ENCODE assay signal across 1 cellular context in the genomic region with DNA sequence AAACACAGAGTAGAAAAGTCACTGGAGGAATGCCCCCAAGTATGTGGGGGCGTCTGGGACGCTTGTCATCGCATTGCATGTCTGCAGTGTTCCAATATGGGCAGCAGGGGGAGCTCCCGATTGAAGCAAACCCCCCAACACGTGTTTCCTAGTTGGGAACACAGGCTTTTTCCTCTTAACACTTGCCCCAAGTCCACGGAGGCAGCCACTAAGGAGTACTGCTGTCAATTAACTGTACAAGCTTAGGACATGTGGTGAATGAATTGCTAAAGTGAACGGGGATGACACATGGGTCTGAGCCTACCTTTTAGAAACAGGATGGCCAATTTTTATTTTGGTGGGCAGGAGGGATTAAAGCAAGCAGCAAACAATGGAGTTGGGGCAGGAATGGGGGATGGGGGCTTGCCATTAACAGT.
TF ChIP-seq lines count a peak whose summit lies in the region.

No MANE protein-coding gene starts in this region.

TF ChIP-seq in WTC11, 78 proteins besides CTCF, POLR2A, EP300 and RAD21 (continued from another document):
- TF ChIP-seq EMX1 (CRISPR knock-in tag; IDR thresholded peaks at IDR 0.05), result no peak
- TF ChIP-seq HMGA2 (CRISPR knock-in tag; IDR thresholded peaks at IDR 0.05), result no peak
- TF ChIP-seq, protein P1, sequence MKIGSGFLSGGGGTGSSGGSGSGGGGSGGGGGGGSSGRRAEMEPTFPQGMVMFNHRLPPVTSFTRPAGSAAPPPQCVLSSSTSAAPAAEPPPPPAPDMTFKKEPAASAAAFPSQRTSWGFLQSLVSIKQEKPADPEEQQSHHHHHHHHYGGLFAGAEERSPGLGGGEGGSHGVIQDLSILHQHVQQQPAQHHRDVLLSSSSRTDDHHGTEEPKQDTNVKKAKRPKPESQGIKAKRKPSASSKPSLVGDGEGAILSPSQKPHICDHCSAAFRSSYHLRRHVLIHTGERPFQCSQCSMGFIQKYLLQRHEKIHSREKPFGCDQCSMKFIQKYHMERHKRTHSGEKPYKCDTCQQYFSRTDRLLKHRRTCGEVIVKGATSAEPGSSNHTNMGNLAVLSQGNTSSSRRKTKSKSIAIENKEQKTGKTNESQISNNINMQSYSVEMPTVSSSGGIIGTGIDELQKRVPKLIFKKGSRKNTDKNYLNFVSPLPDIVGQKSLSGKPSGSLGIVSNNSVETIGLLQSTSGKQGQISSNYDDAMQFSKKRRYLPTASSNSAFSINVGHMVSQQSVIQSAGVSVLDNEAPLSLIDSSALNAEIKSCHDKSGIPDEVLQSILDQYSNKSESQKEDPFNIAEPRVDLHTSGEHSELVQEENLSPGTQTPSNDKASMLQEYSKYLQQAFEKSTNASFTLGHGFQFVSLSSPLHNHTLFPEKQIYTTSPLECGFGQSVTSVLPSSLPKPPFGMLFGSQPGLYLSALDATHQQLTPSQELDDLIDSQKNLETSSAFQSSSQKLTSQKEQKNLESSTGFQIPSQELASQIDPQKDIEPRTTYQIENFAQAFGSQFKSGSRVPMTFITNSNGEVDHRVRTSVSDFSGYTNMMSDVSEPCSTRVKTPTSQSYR (CRISPR knock-in tag; IDR thresholded peaks at IDR 0.05), result peak; percentile 67; the same call in 1 of the 2 replicates
- TF ChIP-seq, protein P2, sequence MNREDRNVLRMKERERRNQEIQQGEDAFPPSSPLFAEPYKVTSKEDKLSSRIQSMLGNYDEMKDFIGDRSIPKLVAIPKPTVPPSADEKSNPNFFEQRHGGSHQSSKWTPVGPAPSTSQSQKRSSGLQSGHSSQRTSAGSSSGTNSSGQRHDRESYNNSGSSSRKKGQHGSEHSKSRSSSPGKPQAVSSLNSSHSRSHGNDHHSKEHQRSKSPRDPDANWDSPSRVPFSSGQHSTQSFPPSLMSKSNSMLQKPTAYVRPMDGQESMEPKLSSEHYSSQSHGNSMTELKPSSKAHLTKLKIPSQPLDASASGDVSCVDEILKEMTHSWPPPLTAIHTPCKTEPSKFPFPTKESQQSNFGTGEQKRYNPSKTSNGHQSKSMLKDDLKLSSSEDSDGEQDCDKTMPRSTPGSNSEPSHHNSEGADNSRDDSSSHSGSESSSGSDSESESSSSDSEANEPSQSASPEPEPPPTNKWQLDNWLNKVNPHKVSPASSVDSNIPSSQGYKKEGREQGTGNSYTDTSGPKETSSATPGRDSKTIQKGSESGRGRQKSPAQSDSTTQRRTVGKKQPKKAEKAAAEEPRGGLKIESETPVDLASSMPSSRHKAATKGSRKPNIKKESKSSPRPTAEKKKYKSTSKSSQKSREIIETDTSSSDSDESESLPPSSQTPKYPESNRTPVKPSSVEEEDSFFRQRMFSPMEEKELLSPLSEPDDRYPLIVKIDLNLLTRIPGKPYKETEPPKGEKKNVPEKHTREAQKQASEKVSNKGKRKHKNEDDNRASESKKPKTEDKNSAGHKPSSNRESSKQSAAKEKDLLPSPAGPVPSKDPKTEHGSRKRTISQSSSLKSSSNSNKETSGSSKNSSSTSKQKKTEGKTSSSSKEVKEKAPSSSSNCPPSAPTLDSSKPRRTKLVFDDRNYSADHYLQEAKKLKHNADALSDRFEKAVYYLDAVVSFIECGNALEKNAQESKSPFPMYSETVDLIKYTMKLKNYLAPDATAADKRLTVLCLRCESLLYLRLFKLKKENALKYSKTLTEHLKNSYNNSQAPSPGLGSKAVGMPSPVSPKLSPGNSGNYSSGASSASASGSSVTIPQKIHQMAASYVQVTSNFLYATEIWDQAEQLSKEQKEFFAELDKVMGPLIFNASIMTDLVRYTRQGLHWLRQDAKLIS (CRISPR knock-in tag; IDR thresholded peaks at IDR 0.05; ENCODE audit: borderline replicate concordance), result 0 out of 2 replicates have a peak, but pooled peaks have one; percentile 46
- TF ChIP-seq, protein P3, sequence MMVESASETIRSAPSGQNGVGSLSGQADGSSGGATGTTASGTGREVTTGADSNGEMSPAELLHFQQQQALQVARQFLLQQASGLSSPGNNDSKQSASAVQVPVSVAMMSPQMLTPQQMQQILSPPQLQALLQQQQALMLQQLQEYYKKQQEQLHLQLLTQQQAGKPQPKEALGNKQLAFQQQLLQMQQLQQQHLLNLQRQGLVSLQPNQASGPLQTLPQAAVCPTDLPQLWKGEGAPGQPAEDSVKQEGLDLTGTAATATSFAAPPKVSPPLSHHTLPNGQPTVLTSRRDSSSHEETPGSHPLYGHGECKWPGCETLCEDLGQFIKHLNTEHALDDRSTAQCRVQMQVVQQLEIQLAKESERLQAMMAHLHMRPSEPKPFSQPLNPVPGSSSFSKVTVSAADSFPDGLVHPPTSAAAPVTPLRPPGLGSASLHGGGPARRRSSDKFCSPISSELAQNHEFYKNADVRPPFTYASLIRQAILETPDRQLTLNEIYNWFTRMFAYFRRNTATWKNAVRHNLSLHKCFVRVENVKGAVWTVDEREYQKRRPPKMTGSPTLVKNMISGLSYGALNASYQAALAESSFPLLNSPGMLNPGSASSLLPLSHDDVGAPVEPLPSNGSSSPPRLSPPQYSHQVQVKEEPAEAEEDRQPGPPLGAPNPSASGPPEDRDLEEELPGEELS (CRISPR knock-in tag; IDR thresholded peaks at IDR 0.05), result peak; percentile 16; the same call in 1 of the 2 replicates
- TF ChIP-seq, protein P4, sequence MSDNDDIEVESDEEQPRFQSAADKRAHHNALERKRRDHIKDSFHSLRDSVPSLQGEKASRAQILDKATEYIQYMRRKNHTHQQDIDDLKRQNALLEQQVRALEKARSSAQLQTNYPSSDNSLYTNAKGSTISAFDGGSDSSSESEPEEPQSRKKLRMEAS (CRISPR knock-in tag; IDR thresholded peaks at IDR 0.05), result peak; percentile 90
- no peak for TF ChIP-seq FOXJ3 (CRISPR knock-in tag; IDR thresholded peaks at IDR 0.05; ENCODE audit: borderline replicate concordance)
- no peak for TF ChIP-seq JUN (CRISPR knock-in tag; IDR thresholded peaks at IDR 0.05)
- no peak for TF ChIP-seq SMAD4 (CRISPR knock-in tag; IDR thresholded peaks at IDR 0.05)
- no peak for TF ChIP-seq CBFB (CRISPR knock-in tag; IDR thresholded peaks at IDR 0.05; ENCODE audit: low read depth)
- 0 out of 2 replicates have a peak, but pooled peaks have one; percentile 26 for TF ChIP-seq SP1 (CRISPR knock-in tag; conservative IDR thresholded peaks at IDR 0.05)
- TF ChIP-seq ZNF263 (CRISPR knock-in tag; IDR thresholded peaks at IDR 0.05; ENCODE audit: low read depth), result no peak
